9 cellular contexts compared by ENCODE assay signal in the genomic region with DNA sequence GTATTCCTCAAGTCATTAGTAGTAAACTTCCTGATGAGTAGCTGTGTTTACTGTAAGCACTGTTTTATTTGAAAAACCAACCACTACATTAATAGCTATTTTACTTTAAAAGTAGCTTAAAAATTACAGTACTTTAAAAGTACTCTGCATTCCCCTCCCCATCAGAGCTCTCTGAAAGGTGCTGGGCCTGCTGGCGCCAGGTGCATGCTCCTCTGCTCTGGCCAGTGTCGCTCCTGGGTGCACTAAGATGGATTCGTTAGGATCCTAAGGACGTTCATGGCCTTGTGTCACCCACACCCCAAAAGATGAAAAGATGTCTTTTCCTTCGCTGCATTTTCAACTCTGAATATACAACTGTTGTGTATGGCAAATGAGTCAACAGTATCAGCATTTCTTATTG. TPM values are rescaled to one million over a fixed set of nuclear protein-coding genes. Genes with fewer than 3 reads are reported as not detected.
"Had no signal": no experiment of that assay in that cellular context is flagged by ENCODE, and none has a peak within 500 bp of the region (broad histone marks: within the 10 kb centered on the region; RNA-seq: fewer than 3 reads in every experiment).

No MANE protein-coding gene starts in this region.

- H3K4me2 ChIP-seq: GM23338 had no signal

- FAIRE-seq: H1, H54, HTR-8/SVneo had no signal

- H3K4me3 ChIP-seq: GM23338 had no signal

- DNase-seq: H9, HCEC 1CT, KBM-7 had no signal

- ATAC-seq: GM23338 had no signal

- H2AFZ ChIP-seq: GM23338 had no signal

RNA-seq across cellular contexts. Expression of a gene that starts 43.9 kb away (rescaled TPM):
- total RNA-seq: HT-29 had no signal
- polyA plus RNA-seq: IgD-negative memory B cell had no signal
